ENCODE assay signal across 8 cellular contexts in the genomic region with DNA sequence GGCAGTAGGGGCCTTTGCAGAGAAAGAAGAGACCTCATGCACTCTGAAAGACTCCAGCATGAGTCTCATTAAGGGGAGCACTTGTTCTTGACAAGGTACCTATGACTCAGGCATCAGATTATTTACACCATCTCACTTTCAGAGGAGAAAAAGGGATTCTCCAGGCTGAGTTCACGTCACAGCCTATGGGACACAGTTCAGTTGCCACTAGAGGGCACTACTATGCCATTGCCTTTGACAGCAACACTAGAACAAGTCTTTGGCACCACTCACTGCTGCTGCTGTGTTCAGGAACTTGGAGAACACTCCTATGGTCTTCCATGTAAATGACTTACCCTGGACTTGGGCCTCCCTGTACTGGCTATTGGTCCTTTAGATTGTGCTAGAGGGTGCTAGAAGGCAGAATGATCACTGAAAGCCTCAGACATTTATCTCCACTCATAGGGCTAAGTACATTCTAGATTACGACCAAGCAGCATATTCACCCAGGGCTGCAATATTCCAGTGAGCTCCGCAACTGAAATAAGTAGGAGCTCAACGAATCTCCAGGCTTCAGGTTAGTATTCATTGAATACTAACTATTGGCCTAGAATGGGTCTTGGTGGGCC.
DNase-seq lines count a peak whose midpoint lies in the region; ATAC-seq, FAIRE-seq and TF ChIP-seq lines count a peak whose summit lies in the region.

No MANE protein-coding gene starts in this region.

- DNase-seq in D721Med (ENCODE audit: insufficient read length, low spot score) (no peak), NCI-H1092 (lab: John Stamatoyannopoulos, UW) (peak; percentile 67), UCSD-AML1 (lab: John Stamatoyannopoulos, UW; ENCODE audit: unreplicated experiment) (peak; percentile 11), heart right ventricle (peak in 1 of 2 donors; percentile 39), gastrocnemius medialis (peak; percentile 4 to 13)

- intact Hi-C loops in heart right ventricle (cut with DNase I), result no loop called here
- intact Hi-C loops in gastrocnemius medialis (cut with DNase I; ENCODE audit: low total_unique reads), result no loop called here

- H3K36me3 ChIP-seq in heart right ventricle (no peaks in the 10 kb centered on the region), gastrocnemius medialis (no peaks in the 10 kb centered on the region)

- peak; percentile 98 for TF ChIP-seq CTCF in D721Med (IDR thresholded peaks at IDR 0.05; ENCODE audit: insufficient read depth, missing control alignments)
- TF ChIP-seq CTCF in heart right ventricle (IDR thresholded peaks at IDR 0.05), result peak in 8 of 9 donors; percentile 5 to 69 (median 54)
- peak; percentile 14 to 58 (median 32) for TF ChIP-seq CTCF in gastrocnemius medialis (IDR thresholded peaks at IDR 0.05 in 4 of 5, conservative IDR thresholded peaks at IDR 0.05 in 1 of 5)

- H3K9me3 ChIP-seq in heart right ventricle, result no peaks in the 10 kb centered on the region
- no peaks in the 10 kb centered on the region for H3K9me3 ChIP-seq in gastrocnemius medialis

- H3K4me3 ChIP-seq in heart right ventricle (no peak overlapping the region), gastrocnemius medialis (no peak overlapping the region)

- FAIRE-seq in D721Med (lab: Jason Lieb, UNC), result peak; percentile 63

- H3K27ac ChIP-seq in heart right ventricle (no peak overlapping the region), gastrocnemius medialis (no peak overlapping the region)

- H3K27me3 ChIP-seq in heart right ventricle (peaks cover 0 to 5% (median 0%) of the 10 kb centered on the region in 7 donors), gastrocnemius medialis (no peaks in the 10 kb centered on the region)

- H3K4me1 ChIP-seq in heart right ventricle, result no peaks in the 10 kb centered on the region
- no peaks in the 10 kb centered on the region for H3K4me1 ChIP-seq in gastrocnemius medialis

- 52 to 67% methylated on average over 4 of the region's 4 CpGs for WGBS in heart right ventricle, 2 donors

- peak; percentile 54 for ATAC-seq in GM21360 (IDR thresholded peaks at IDR 0.05; ENCODE audit: unreplicated experiment)
- ATAC-seq in heart right ventricle, result peak in 3 of 8 donors; percentile 33 to 65 (median 50)
- ATAC-seq in gastrocnemius medialis, result peak; percentile 58 to 65
- ATAC-seq in HG03135 (IDR thresholded peaks at IDR 0.05; ENCODE audit: unreplicated experiment), result no peak
- ATAC-seq in HG03108 (IDR thresholded peaks at IDR 0.05; ENCODE audit: unreplicated experiment), result no peak

- in situ Hi-C loops in gastrocnemius medialis (cut with MboI; ENCODE audit: low sequenced_read_pairs in 4 of 4), result no loop called here

- no peak for TF ChIP-seq POLR2A in gastrocnemius medialis (IDR thresholded peaks at IDR 0.05)

Comparison
In these comparisons a context has a peak if more than half of its experiments do, and no peak if none do; other contexts are left out.
1. CTCF ChIP-seq: peak in every context shown above with its lines; median percentile 98 in D721Med; 54 in heart right ventricle; 32 in gastrocnemius medialis.
2. ATAC-seq: peak in GM21360 (single experiment) and gastrocnemius medialis (2 of 2); none in HG03135 (single experiment) and HG03108 (single experiment).